ENCODE assay signal across 1 cellular context in the genomic region with DNA sequence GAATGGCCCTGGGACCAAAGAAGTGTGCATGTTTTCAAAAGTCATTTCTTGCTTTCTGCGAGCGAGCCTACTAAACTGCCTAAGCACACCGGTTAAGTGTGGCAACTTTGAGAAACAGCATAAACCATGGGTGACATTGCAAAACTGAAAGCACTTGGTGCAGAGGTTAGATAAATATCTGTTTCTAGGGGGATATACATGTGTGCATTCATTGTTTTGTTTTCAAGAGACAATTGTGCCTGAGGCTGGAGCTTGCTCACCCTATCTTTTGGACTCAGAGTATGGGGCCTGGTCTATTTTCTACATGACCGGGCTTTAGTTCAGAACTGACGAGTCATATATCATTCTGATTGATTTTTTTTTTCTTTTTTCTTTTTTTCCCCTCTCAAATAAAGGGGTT.
TF ChIP-seq lines count a peak whose summit lies in the region.

No MANE protein-coding gene starts in this region.

TF ChIP-seq in GM12878, 131 proteins besides CTCF, POLR2A, EP300 and RAD21 (continued from another document):
- TF ChIP-seq, protein P1, sequence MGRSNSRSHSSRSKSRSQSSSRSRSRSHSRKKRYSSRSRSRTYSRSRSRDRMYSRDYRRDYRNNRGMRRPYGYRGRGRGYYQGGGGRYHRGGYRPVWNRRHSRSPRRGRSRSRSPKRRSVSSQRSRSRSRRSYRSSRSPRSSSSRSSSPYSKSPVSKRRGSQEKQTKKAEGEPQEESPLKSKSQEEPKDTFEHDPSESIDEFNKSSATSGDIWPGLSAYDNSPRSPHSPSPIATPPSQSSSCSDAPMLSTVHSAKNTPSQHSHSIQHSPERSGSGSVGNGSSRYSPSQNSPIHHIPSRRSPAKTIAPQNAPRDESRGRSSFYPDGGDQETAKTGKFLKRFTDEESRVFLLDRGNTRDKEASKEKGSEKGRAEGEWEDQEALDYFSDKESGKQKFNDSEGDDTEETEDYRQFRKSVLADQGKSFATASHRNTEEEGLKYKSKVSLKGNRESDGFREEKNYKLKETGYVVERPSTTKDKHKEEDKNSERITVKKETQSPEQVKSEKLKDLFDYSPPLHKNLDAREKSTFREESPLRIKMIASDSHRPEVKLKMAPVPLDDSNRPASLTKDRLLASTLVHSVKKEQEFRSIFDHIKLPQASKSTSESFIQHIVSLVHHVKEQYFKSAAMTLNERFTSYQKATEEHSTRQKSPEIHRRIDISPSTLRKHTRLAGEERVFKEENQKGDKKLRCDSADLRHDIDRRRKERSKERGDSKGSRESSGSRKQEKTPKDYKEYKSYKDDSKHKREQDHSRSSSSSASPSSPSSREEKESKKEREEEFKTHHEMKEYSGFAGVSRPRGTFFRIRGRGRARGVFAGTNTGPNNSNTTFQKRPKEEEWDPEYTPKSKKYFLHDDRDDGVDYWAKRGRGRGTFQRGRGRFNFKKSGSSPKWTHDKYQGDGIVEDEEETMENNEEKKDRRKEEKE (IDR thresholded peaks at IDR 0.05), result no peak
- TF ChIP-seq FOXK2 (IDR thresholded peaks at IDR 0.05) (no peak), MYC (IDR thresholded peaks at IDR 0.05; ENCODE audit: insufficient read depth, insufficient read length, insufficient replicate concordance, low read length, severe bottlenecking) (no peak), KDM1A (IDR thresholded peaks at IDR 0.05; ENCODE audit: borderline replicate concordance) (no peak), BACH1 (IDR thresholded peaks at IDR 0.05; ENCODE audit: borderline replicate concordance) (no peak), BMI1 (IDR thresholded peaks at IDR 0.05; ENCODE audit: borderline replicate concordance) (no peak), IRF4 (IDR thresholded peaks at IDR 0.05; ENCODE audit: low read depth, low read length) (no peak), STAT3 (IDR thresholded peaks at IDR 0.05; ENCODE audit: low read depth, low read length) (no peak)
- TF ChIP-seq, protein P2, sequence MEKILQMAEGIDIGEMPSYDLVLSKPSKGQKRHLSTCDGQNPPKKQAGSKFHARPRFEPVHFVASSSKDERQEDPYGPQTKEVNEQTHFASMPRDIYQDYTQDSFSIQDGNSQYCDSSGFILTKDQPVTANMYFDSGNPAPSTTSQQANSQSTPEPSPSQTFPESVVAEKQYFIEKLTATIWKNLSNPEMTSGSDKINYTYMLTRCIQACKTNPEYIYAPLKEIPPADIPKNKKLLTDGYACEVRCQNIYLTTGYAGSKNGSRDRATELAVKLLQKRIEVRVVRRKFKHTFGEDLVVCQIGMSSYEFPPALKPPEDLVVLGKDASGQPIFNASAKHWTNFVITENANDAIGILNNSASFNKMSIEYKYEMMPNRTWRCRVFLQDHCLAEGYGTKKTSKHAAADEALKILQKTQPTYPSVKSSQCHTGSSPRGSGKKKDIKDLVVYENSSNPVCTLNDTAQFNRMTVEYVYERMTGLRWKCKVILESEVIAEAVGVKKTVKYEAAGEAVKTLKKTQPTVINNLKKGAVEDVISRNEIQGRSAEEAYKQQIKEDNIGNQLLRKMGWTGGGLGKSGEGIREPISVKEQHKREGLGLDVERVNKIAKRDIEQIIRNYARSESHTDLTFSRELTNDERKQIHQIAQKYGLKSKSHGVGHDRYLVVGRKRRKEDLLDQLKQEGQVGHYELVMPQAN (conservative IDR thresholded peaks at IDR 0.05), result no peak
- TF ChIP-seq, protein P3, sequence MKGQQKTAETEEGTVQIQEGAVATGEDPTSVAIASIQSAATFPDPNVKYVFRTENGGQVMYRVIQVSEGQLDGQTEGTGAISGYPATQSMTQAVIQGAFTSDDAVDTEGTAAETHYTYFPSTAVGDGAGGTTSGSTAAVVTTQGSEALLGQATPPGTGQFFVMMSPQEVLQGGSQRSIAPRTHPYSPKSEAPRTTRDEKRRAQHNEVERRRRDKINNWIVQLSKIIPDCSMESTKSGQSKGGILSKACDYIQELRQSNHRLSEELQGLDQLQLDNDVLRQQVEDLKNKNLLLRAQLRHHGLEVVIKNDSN (IDR thresholded peaks at IDR 0.05; ENCODE audit: borderline replicate concordance, extremely low read length, insufficient read depth, low read depth, low read length), result no peak
- TF ChIP-seq, protein P4, sequence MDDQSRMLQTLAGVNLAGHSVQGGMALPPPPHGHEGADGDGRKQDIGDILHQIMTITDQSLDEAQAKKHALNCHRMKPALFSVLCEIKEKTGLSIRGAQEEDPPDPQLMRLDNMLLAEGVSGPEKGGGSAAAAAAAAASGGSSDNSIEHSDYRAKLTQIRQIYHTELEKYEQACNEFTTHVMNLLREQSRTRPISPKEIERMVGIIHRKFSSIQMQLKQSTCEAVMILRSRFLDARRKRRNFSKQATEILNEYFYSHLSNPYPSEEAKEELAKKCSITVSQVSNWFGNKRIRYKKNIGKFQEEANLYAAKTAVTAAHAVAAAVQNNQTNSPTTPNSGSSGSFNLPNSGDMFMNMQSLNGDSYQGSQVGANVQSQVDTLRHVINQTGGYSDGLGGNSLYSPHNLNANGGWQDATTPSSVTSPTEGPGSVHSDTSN (IDR thresholded peaks at IDR 0.05; ENCODE audit: insufficient replicate concordance, low read depth, low read length), result no peak
- TF ChIP-seq, protein P5, sequence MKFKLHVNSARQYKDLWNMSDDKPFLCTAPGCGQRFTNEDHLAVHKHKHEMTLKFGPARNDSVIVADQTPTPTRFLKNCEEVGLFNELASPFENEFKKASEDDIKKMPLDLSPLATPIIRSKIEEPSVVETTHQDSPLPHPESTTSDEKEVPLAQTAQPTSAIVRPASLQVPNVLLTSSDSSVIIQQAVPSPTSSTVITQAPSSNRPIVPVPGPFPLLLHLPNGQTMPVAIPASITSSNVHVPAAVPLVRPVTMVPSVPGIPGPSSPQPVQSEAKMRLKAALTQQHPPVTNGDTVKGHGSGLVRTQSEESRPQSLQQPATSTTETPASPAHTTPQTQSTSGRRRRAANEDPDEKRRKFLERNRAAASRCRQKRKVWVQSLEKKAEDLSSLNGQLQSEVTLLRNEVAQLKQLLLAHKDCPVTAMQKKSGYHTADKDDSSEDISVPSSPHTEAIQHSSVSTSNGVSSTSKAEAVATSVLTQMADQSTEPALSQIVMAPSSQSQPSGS (IDR thresholded peaks at IDR 0.05; ENCODE audit: low read length), result no peak
TF ChIP-seq in GM12878: peak in this region for 0.
